In genomic region chr12:3361156-3361555, GRCh38 we compare ENCODE assay signal across 23 cellular contexts.
DNase-seq lines count a peak whose midpoint lies in the region; ATAC-seq, FAIRE-seq and TF ChIP-seq lines count a peak whose summit lies in the region.
"Had no signal": no experiment of that assay in that cellular context is flagged by ENCODE, and none has a peak within 500 bp of the region (broad histone marks: within the 10 kb centered on the region; RNA-seq: fewer than 3 reads in every experiment).

No MANE protein-coding gene starts in this region.

- H3K9me3 ChIP-seq in right cardiac atrium (ENCODE audit: control insufficient read depth, low read length): no peaks in the 10 kb centered on the region
- H3K9me3 ChIP-seq: A549 had no signal

- no peaks in the 10 kb centered on the region for H3K27me3 ChIP-seq in right cardiac atrium (ENCODE audit: control insufficient read depth, insufficient read depth)

- TF ChIP-seq CTCF in CD14-positive monocyte (IDR thresholded peaks at IDR 0.05): no peak

- peaks cover 25% of the 10 kb centered on the region for H3K4me1 Mint-ChIP-seq in CD14-positive monocyte

- intact Hi-C loops in CD14-positive monocyte (cut with micrococcal nuclease): no loop called here
- intact Hi-C loops in right cardiac atrium (cut with DNase I): no loop called here

- no peak for ATAC-seq in right cardiac atrium
- ATAC-seq: A549, GM23338 had no signal

- peak overlapping the region in 4 of 7 donors; percentile 56 to 84 (median 64) for H3K27ac Mint-ChIP-seq in CD14-positive monocyte
- H3K27ac Mint-ChIP-seq: CD4-positive, alpha-beta T cell; CD8-positive, alpha-beta memory T cell; GM23338 had no signal

- WGBS in right cardiac atrium: 87% methylated on average over 6 of the region's 6 CpGs

- peaks cover 6 to 30% (median 21%) of the 10 kb centered on the region in 7 donors for H3K9me3 Mint-ChIP-seq in CD14-positive monocyte
- H3K9me3 Mint-ChIP-seq: CD4-positive, alpha-beta T cell; CD8-positive, alpha-beta memory T cell had no signal

- DNase-seq in CD14-positive monocyte (ENCODE audit: low spot score) (no peak), MV-4-11 (lab: John Stamatoyannopoulos, UW) (peak; percentile 13), mesenteric fat pad (ENCODE audit: low spot score) (peak; percentile 24), urothelium cell line (ENCODE audit: low spot score) (no peak), H4 (ENCODE audit: low spot score) (no peak), GOT3 (lab: John Stamatoyannopoulos, UW) (no peak), right cardiac atrium (no peak)
- DNase-seq: 8988T; ACHN; C1 segment of cervical spinal cord; CD4-positive, alpha-beta T cell; CD8-positive, alpha-beta memory T cell; DMS 273 treated with DMSO at 0.1 percent for 48 hours; DMS53; DMS79 treated with DMSO at 0.1 percent for 48 hours; GF-D8; H7; HCEC 1CT had no signal

- peak; percentile 23 for FAIRE-seq in urothelium cell line (lab: Jason Lieb, UNC)
- FAIRE-seq: A549, D721Med, GM12891, GM18507 had no signal

- H3K27ac ChIP-seq in right cardiac atrium (ENCODE audit: low read length): no peak overlapping the region
- H3K27ac ChIP-seq: A549 had no signal

- H3K4me3 ChIP-seq in right cardiac atrium (ENCODE audit: low read length): no peak overlapping the region
- H3K4me3 ChIP-seq: A549, GM23338 had no signal

- H3K4me3 Mint-ChIP-seq in CD14-positive monocyte: no peak overlapping the region
- H3K4me3 Mint-ChIP-seq: CD4-positive, alpha-beta T cell; CD8-positive, alpha-beta memory T cell; GM23338 had no signal

- no peaks in the 10 kb centered on the region for H3K4me1 ChIP-seq in right cardiac atrium (ENCODE audit: control insufficient read depth, insufficient read depth, low read length)
- H3K4me1 ChIP-seq: A549 had no signal

- peaks cover 14 to 29% (median 25%) of the 10 kb centered on the region in 3 donors for H3K27me3 Mint-ChIP-seq in CD14-positive monocyte (ENCODE audit: low read depth in 3 of 3)

- peaks cover 0 to 5% of the 10 kb centered on the region in 2 donors for H3K36me3 Mint-ChIP-seq in CD14-positive monocyte
- H3K36me3 Mint-ChIP-seq: CD8-positive, alpha-beta memory T cell had no signal

Comparison
In these comparisons a context has a peak if more than half of its experiments do, and no peak if none do; other contexts are left out.
1. DNase-seq: peak in MV-4-11 (single experiment) and mesenteric fat pad (single experiment); none in CD14-positive monocyte (single experiment), urothelium cell line (single experiment), H4 (single experiment), GOT3 (single experiment) and right cardiac atrium (0 of 3).